In genomic region chr18:76658627-76659026, GRCh38 we compare ENCODE assay signal across 9 cellular contexts.
A peak's percentile ranks its signal among the peaks of the same experiment; 100 is the strongest.
DNase-seq lines count a peak whose midpoint lies in the region; ATAC-seq, FAIRE-seq and TF ChIP-seq lines count a peak whose summit lies in the region.
"Had no signal": no experiment of that assay in that cellular context is flagged by ENCODE, and none has a peak within 500 bp of the region (broad histone marks: within the 10 kb centered on the region; RNA-seq: fewer than 3 reads in every experiment).

No MANE protein-coding gene starts in this region.

- H3K27ac ChIP-seq in H9 (ENCODE audit: insufficient read length, low read depth, low read length) (no peak overlapping the region), SU-DHL-6 (ENCODE audit: low read depth, low read length) (no peak overlapping the region), mesendoderm (ENCODE audit: low read depth, low read length) (no peak overlapping the region), small intestine (ENCODE audit: low read depth in 1 of 2, low read length in 1 of 2) (no peak overlapping the region), gastroesophageal sphincter (no peak overlapping the region)
- H3K27ac ChIP-seq: thoracic aorta had no signal

- H3K9me3 ChIP-seq in H9 (ENCODE audit: control insufficient read depth, low read depth, low read length), result no peaks in the 10 kb centered on the region
- no peaks in the 10 kb centered on the region for H3K9me3 ChIP-seq in SU-DHL-6 (ENCODE audit: insufficient read depth, low read length)
- no peaks in the 10 kb centered on the region for H3K9me3 ChIP-seq in small intestine (ENCODE audit: control insufficient read depth, low read depth)
- H3K9me3 ChIP-seq in gastroesophageal sphincter, result no peaks in the 10 kb centered on the region
- H3K9me3 ChIP-seq: thoracic aorta had no signal

- no peak overlapping the region for H4K5ac ChIP-seq in H9 (ENCODE audit: insufficient read length, low read depth, low read length)
- no peak overlapping the region for H4K5ac ChIP-seq in mesendoderm (ENCODE audit: low read length)

- H3K4me3 Mint-ChIP-seq in H9, result no peak overlapping the region

- no peaks in the 10 kb centered on the region; a peak in 1 of 5 replicates for H3K9me3 Mint-ChIP-seq in H9

- no CpG with 5 or more reads among the region's 7 CpGs for WGBS in H9 (ENCODE audit: extremely low coverage, insufficient read length, low lambda C conversion rate)
- WGBS in mesendoderm (ENCODE audit: extremely low coverage, insufficient coverage, low lambda C conversion rate), result no CpG with 5 or more reads among the region's 7 CpGs
- WGBS in small intestine, 3 donors, result 39 to 51% (median 47%) methylated on average over 7 of the region's 7 CpGs
- 0 to 53% methylated on average over 1 to 5 of the region's 7 CpGs for whole genome bisulfite sequencing in gastroesophageal sphincter (ENCODE audit: low coverage in 1 of 2), 2 donors

- no peaks in the 10 kb centered on the region for H3K9me2 ChIP-seq in SU-DHL-6 (replicated peaks; ENCODE audit: insufficient read depth, low read length)

- H3K56ac ChIP-seq in H9 (ENCODE audit: insufficient read length, low read depth, low read length), result no peak overlapping the region
- no peak overlapping the region for H3K56ac ChIP-seq in mesendoderm (ENCODE audit: low read length)

- H2BK15ac ChIP-seq in H9 (ENCODE audit: low read depth, low read length), result no peak overlapping the region
- no peak overlapping the region for H2BK15ac ChIP-seq in mesendoderm (replicated peaks; ENCODE audit: low read depth)

- H3K4me1 ChIP-seq in H9 (ENCODE audit: insufficient read depth, low read length) (no peaks in the 10 kb centered on the region), mesendoderm (ENCODE audit: control insufficient read depth, low read depth, low read length) (no peaks in the 10 kb centered on the region), small intestine (ENCODE audit: control insufficient read depth in 2 of 2, insufficient read depth in 1 of 2, low read depth in 1 of 2, low read length in 1 of 2) (peaks cover 0 to 2% of the 10 kb centered on the region in 2 donors), gastroesophageal sphincter (no peaks in the 10 kb centered on the region)

- no peak overlapping the region for H2BK20ac ChIP-seq in H9 (ENCODE audit: low read depth, low read length, poor library complexity, severe bottlenecking)

- H3K27me3 Mint-ChIP-seq in H9 (ENCODE audit: low read depth), result no peaks in the 10 kb centered on the region; the same call in 1 of the 2 replicates

- H4K91ac ChIP-seq in H9 (ENCODE audit: insufficient read length, low read depth, low read length), result no peak overlapping the region

- H3K18ac ChIP-seq in H9 (ENCODE audit: insufficient read length, low read depth, low read length), result no peak overlapping the region
- H3K18ac ChIP-seq in mesendoderm (ENCODE audit: low read length), result no peak overlapping the region

- H2BK120ac ChIP-seq in H9 (ENCODE audit: low read depth, low read length, poor library complexity, severe bottlenecking) (no peak overlapping the region), mesendoderm (ENCODE audit: low read depth, low read length) (no peak overlapping the region)

- H4K20me1 ChIP-seq in H9 (ENCODE audit: control insufficient read depth, insufficient read depth, insufficient read length) (no peaks in the 10 kb centered on the region), SU-DHL-6 (ENCODE audit: low read depth, low read length) (no peaks in the 10 kb centered on the region)

- TF ChIP-seq CTCF in GM10266 (IDR thresholded peaks at IDR 0.05; ENCODE audit: control insufficient read depth, insufficient read depth, low read depth, missing control alignments) (peak; percentile 18), H9 (conservative IDR thresholded peaks at IDR 0.05) (peak; percentile 89), SU-DHL-6 (IDR thresholded peaks at IDR 0.05; ENCODE audit: insufficient read depth, low read length, poor library complexity, severe bottlenecking) (peak; percentile 15), gastroesophageal sphincter (IDR thresholded peaks at IDR 0.05) (peak in 1 of 4 experiments; percentile 18)

- H3K36me3 ChIP-seq in SU-DHL-6 (ENCODE audit: low read length) (no peaks in the 10 kb centered on the region), mesendoderm (ENCODE audit: control insufficient read depth, insufficient read depth, low read length) (no peaks in the 10 kb centered on the region), small intestine (ENCODE audit: control insufficient read depth in 2 of 2, insufficient read depth in 2 of 2, low read length in 2 of 2) (no peaks in the 10 kb centered on the region), gastroesophageal sphincter (no peaks in the 10 kb centered on the region)
- H3K36me3 ChIP-seq: thoracic aorta had no signal

- H3K79me2 ChIP-seq in H9 (ENCODE audit: insufficient read depth, low read length) (no peaks in the 10 kb centered on the region), SU-DHL-6 (ENCODE audit: insufficient read depth, low read length) (no peaks in the 10 kb centered on the region), mesendoderm (ENCODE audit: control insufficient read depth, insufficient read depth, low read length) (no peaks in the 10 kb centered on the region)

- no peaks in the 10 kb centered on the region for H3K23me2 ChIP-seq in H9 (ENCODE audit: insufficient read length, low read depth, low read length, poor library complexity, severe bottlenecking)

- H3K23ac ChIP-seq in H9 (ENCODE audit: insufficient read length, low read depth, low read length) (no peak overlapping the region), mesendoderm (ENCODE audit: low read length) (no peak overlapping the region)

- H3F3A ChIP-seq in SU-DHL-6 (ENCODE audit: insufficient read depth), result no peaks in the 10 kb centered on the region

- H3K4ac ChIP-seq in H9 (ENCODE audit: low read depth, low read length) (no peak overlapping the region), mesendoderm (ENCODE audit: low read depth, low read length) (no peak overlapping the region)

- H3K27me3 ChIP-seq in H9 (ENCODE audit: insufficient read depth, low read length) (no peaks in the 10 kb centered on the region), SU-DHL-6 (ENCODE audit: low read length) (no peaks in the 10 kb centered on the region), mesendoderm (ENCODE audit: insufficient read depth, low read length, poor library complexity) (no peaks in the 10 kb centered on the region), small intestine (ENCODE audit: control insufficient read depth in 2 of 2, insufficient read depth in 2 of 2, low read length in 2 of 2) (peaks cover 0 to 2% of the 10 kb centered on the region in 2 donors), gastroesophageal sphincter (peaks cover 25% of the 10 kb centered on the region)

- no peaks in the 10 kb centered on the region for H3K79me1 ChIP-seq in H9 (ENCODE audit: insufficient read depth, low read depth, low read length, poor library complexity, severe bottlenecking)
- no peaks in the 10 kb centered on the region for H3K79me1 ChIP-seq in mesendoderm (ENCODE audit: low read length)

- H2AFZ ChIP-seq in H9 (ENCODE audit: low read length), result no peak overlapping the region
- no peak overlapping the region for H2AFZ ChIP-seq in SU-DHL-6 (ENCODE audit: low read depth, low read length, severe bottlenecking)

- no peak overlapping the region for H3T11ph ChIP-seq in H9 (ENCODE audit: low read length)

- no peak overlapping the region for H3K14ac ChIP-seq in H9 (ENCODE audit: insufficient read depth, low read length)

- H3K4me2 ChIP-seq in H9 (ENCODE audit: insufficient read depth, insufficient read length, low read length) (no peak overlapping the region), SU-DHL-6 (ENCODE audit: low read depth, low read length, poor library complexity, severe bottlenecking) (no peak overlapping the region), mesendoderm (ENCODE audit: low read length) (no peak overlapping the region)

- H3K9ac ChIP-seq in H9 (ENCODE audit: extremely low read depth, insufficient read length, low read length), result no peak overlapping the region
- no peak overlapping the region for H3K9ac ChIP-seq in SU-DHL-6 (ENCODE audit: low read length)
- no peak overlapping the region for H3K9ac ChIP-seq in mesendoderm (ENCODE audit: low read length)

- H3K27ac Mint-ChIP-seq in H9, result no peak overlapping the region

- TF ChIP-seq POLR2A in gastroesophageal sphincter (IDR thresholded peaks at IDR 0.05), result no peak

- TF ChIP-seq EP300 in gastroesophageal sphincter (IDR thresholded peaks at IDR 0.05), result no peak

- DNase-seq in GM10266 (ENCODE audit: extremely low spot score), result peak; percentile 43
- DNase-seq in H9, result peak; percentile 81
- peak; percentile 77 for DNase-seq in mesendoderm
- DNase-seq in small intestine, result no peak
- DNase-seq in CD1c-positive myeloid dendritic cell (ENCODE audit: extremely low spot score), result no peak

- H2BK5ac ChIP-seq in H9 (ENCODE audit: insufficient read length, low read length) (no peak overlapping the region), mesendoderm (ENCODE audit: low read length) (no peak overlapping the region)

- H2AK5ac ChIP-seq in H9 (ENCODE audit: insufficient read length, low read length) (no peak overlapping the region), mesendoderm (ENCODE audit: low read length) (no peak overlapping the region)

- no peaks in the 10 kb centered on the region for H3K36me3 Mint-ChIP-seq in H9 (ENCODE audit: insufficient read depth in 1 of 3, low read depth in 3 of 3)

- H3K4me3 ChIP-seq in SU-DHL-6 (ENCODE audit: insufficient read depth, low read length, poor library complexity, severe bottlenecking), result no peak overlapping the region
- H3K4me3 ChIP-seq in mesendoderm (ENCODE audit: low read length), result no peak overlapping the region
- no peak overlapping the region for H3K4me3 ChIP-seq in small intestine (ENCODE audit: low read depth in 1 of 2, low read length in 2 of 2)
- H3K4me3 ChIP-seq in gastroesophageal sphincter, result no peak overlapping the region
- H3K4me3 ChIP-seq: thoracic aorta had no signal

- ATAC-seq in gastroesophageal sphincter (no peak), HG02885 (IDR thresholded peaks at IDR 0.05; ENCODE audit: poor library complexity, unreplicated experiment) (no peak)

- H2BK12ac ChIP-seq in H9 (ENCODE audit: insufficient read length, low read depth, low read length), result no peak overlapping the region

- H4K8ac ChIP-seq in H9 (replicated peaks; ENCODE audit: insufficient read length, low read depth, low read length) (no peak overlapping the region), mesendoderm (ENCODE audit: low read depth, low read length) (no peak overlapping the region)

- peaks cover 13 to 15% of the 10 kb centered on the region in 2 experiments for H3K4me1 Mint-ChIP-seq in H9

- FAIRE-seq in small intestine (lab: Jason Lieb, UNC), result no peak

Comparison
In these comparisons a context has a peak if more than half of its experiments do, and no peak if none do; other contexts are left out.
1. DNase-seq: peak in GM10266 (single experiment), H9 (single experiment) and mesendoderm (single experiment); none in small intestine (single experiment) and CD1c-positive myeloid dendritic cell (single experiment).